Comparison of ENCODE assay signal across 10 cellular contexts in genomic region chr12:47156167-47156736, GRCh38.
DNase-seq lines count a peak whose midpoint lies in the region; ATAC-seq and TF ChIP-seq lines count a peak whose summit lies in the region.
"Had no signal": no experiment of that assay in that cellular context is flagged by ENCODE, and none has a peak within 500 bp of the region (broad histone marks: within the 10 kb centered on the region; RNA-seq: fewer than 3 reads in every experiment).

No MANE protein-coding gene starts in this region.

- H3K9me3 Mint-ChIP-seq in MCF 10A (ENCODE audit: unreplicated experiment) (peaks cover 8% of the 10 kb centered on the region), mesothelial cell of epicardium (peaks cover 40% of the 10 kb centered on the region)

- intact Hi-C loops in MCF 10A (cut with micrococcal nuclease) = no loop called here
- intact Hi-C loops in breast epithelium (cut with DNase I; ENCODE audit: low total_unique reads) = no loop called here
- intact Hi-C loops in aorta (cut with DNase I) = no loop called here

- no peaks in the 10 kb centered on the region for H3K9me3 ChIP-seq in breast epithelium
- H3K9me3 ChIP-seq in aorta (ENCODE audit: control insufficient read depth, low read length) = no peaks in the 10 kb centered on the region
- H3K9me3 ChIP-seq: thyroid gland had no signal

- H3K27ac ChIP-seq in breast epithelium (no peak overlapping the region), aorta (ENCODE audit: low read depth in 1 of 2, low read length in 2 of 2) (peak overlapping the region in 1 of 2 donors; percentile 50)

- DNase-seq in MCF 10A (ENCODE audit: unreplicated experiment) (peak; percentile 5), breast epithelium (ENCODE audit: low spot score in 2 of 2) (no peak), astrocyte of the hippocampus (ENCODE audit: low read depth, low spot score) (peak; percentile 49), inferior parietal cortex (ENCODE audit: extremely low spot score) (peak; percentile 11), aorta (peak in 1 of 2 donors; percentile 60), DMS79 treated with DMSO at 0.1 percent for 48 hours (lab: John Stamatoyannopoulos, UW) (no peak), mesothelial cell of epicardium (ENCODE audit: low spot score in 2 of 2, unreplicated experiment in 2 of 2) (no peak)
- DNase-seq: NCI-H2029 treated with DMSO at 0.1 percent for 48 hours had no signal

- no peak for TF ChIP-seq POLR2A in breast epithelium (IDR thresholded peaks at IDR 0.05)

- TF ChIP-seq CTCF in MCF 10A (IDR thresholded peaks at IDR 0.05; ENCODE audit: unreplicated experiment) = no peak
- no peak for TF ChIP-seq CTCF in breast epithelium (IDR thresholded peaks at IDR 0.05)
- TF ChIP-seq CTCF in mesothelial cell of epicardium (IDR thresholded peaks at IDR 0.05; ENCODE audit: unreplicated experiment) = no peak

- peak; percentile 52 for ATAC-seq in aorta (ENCODE audit: low FRiP score)
- no peak for ATAC-seq in HG02642 (IDR thresholded peaks at IDR 0.05; ENCODE audit: poor library complexity, unreplicated experiment)

- no peaks in the 10 kb centered on the region for H3K36me3 ChIP-seq in breast epithelium
- H3K36me3 ChIP-seq in aorta (ENCODE audit: control insufficient read depth in 1 of 2, insufficient read depth in 2 of 2, low read length in 1 of 2) = no peaks in the 10 kb centered on the region
- H3K36me3 ChIP-seq: thyroid gland had no signal

- CTCF ChIA-PET in MCF 10A (lab: Yijun Ruan, JAX) = no interaction called here

- H3K4me1 ChIP-seq in breast epithelium (no peaks in the 10 kb centered on the region), aorta (ENCODE audit: control insufficient read depth in 1 of 2, insufficient read depth in 2 of 2, low read length in 2 of 2) (peaks cover 0 to 2% of the 10 kb centered on the region in 2 donors)

- H3K27ac Mint-ChIP-seq in MCF 10A (ENCODE audit: low read depth, unreplicated experiment) (peak overlapping the region; percentile 17), mesothelial cell of epicardium (no peak overlapping the region)

- no TSS peak for BruUV-seq in MCF 10A (replicated peaks; lab: Mats Ljungman, UMichigan)

- H3K4me3 ChIP-seq in breast epithelium (no peak overlapping the region), aorta (ENCODE audit: low read length in 2 of 2) (no peak overlapping the region)
- H3K4me3 ChIP-seq: thyroid gland had no signal

- no peaks in the 10 kb centered on the region for H3K27me3 Mint-ChIP-seq in MCF 10A (ENCODE audit: insufficient read depth, unreplicated experiment)
- no peaks in the 10 kb centered on the region for H3K27me3 Mint-ChIP-seq in mesothelial cell of epicardium (ENCODE audit: low read depth)

- H3K4me1 Mint-ChIP-seq in MCF 10A (ENCODE audit: insufficient read depth, unreplicated experiment) = peaks cover 6% of the 10 kb centered on the region
- H3K4me1 Mint-ChIP-seq in mesothelial cell of epicardium = peaks cover 17% of the 10 kb centered on the region

- H3K36me3 Mint-ChIP-seq in MCF 10A (ENCODE audit: insufficient read depth, unreplicated experiment) (no peaks in the 10 kb centered on the region), mesothelial cell of epicardium (no peaks in the 10 kb centered on the region)

- 50 to 54% methylated on average over 2 of the region's 2 CpGs for WGBS in aorta, 2 donors

- H3K27me3 ChIP-seq in breast epithelium = no peaks in the 10 kb centered on the region
- H3K27me3 ChIP-seq in aorta (ENCODE audit: control insufficient read depth in 1 of 2, insufficient read depth in 2 of 2, low read length in 1 of 2) = no peaks in the 10 kb centered on the region
- H3K27me3 ChIP-seq: thyroid gland had no signal

- POLR2A ChIA-PET in MCF 10A (lab: Yijun Ruan, JAX) = interaction anchor here (0.9 to 2.5 kb wide), 2 partner anchors 9 to 68 kb away, joined by 3 to 11 read pairs; no protein-coding TSS in a partner anchor

- H3K4me3 Mint-ChIP-seq in MCF 10A (ENCODE audit: unreplicated experiment) (no peak overlapping the region), mesothelial cell of epicardium (no peak overlapping the region)

Comparison
In these comparisons a context has a peak if more than half of its experiments do, and no peak if none do; other contexts are left out.
1. DNase-seq: peak in MCF 10A (single experiment), astrocyte of the hippocampus (single experiment) and inferior parietal cortex (single experiment); none in breast epithelium (0 of 2), DMS79 treated with DMSO at 0.1 percent for 48 hours (single experiment) and mesothelial cell of epicardium (0 of 2).